Comparison of ENCODE assay signal across 17 cellular contexts in the genomic region with DNA sequence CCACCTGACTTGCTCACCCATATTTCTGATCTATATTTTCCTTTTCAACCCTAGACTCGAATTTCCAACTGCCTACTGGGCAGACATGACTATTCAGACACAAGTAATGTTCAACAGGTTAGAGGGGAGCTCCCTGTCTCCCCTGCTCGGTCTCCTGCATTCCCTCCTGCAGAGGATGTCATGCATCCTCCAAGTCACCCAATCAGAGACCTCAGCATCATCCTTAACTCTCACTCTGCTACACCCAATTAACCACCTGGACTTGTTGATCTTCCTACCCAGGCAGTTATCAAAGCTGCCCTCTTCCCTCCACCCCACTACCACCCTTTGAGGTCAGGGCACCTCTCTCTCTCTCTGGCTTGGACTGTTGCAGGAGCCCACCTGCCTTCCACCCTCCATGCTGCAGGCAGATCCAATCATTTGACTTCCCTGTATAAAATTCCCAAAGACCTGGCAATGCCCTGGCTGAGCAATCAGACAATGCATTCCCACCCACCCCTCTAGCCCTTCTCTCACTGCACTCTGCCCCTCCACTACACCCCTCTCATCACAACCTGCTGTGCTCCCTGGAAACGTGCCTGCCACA. TPM values are rescaled to one million over a fixed set of nuclear protein-coding genes. Genes with fewer than 3 reads are reported as not detected.
DNase-seq lines count a peak whose midpoint lies in the region; ATAC-seq and TF ChIP-seq lines count a peak whose summit lies in the region.
"Had no signal": no experiment of that assay in that cellular context is flagged by ENCODE, and none has a peak within 500 bp of the region (broad histone marks: within the 10 kb centered on the region; RNA-seq: fewer than 3 reads in every experiment).

No MANE protein-coding gene starts in this region.

- no peak overlapping the region for H3K4me3 Mint-ChIP-seq in chondrocyte (ENCODE audit: unreplicated experiment)
- H3K4me3 Mint-ChIP-seq in activated T-cell treated with anti-CD3 and anti-CD28 coated beads, Interleukin-2, amount 50 U/mL, for 24 hours, result no peak overlapping the region
- H3K4me3 Mint-ChIP-seq: CD8-positive, alpha-beta T cell; GM23338; H9 had no signal

- TF ChIP-seq CTCF in HEK293 (tag by site-specific recombination; IDR thresholded peaks at IDR 0.05) (no peak), chondrocyte (IDR thresholded peaks at IDR 0.05) (no peak)

- H3K18ac ChIP-seq in neuronal stem cell (ENCODE audit: low read length), result peak overlapping the region; percentile 41

- no CpG with 5 or more reads among the region's 3 CpGs for WGBS in neuronal stem cell (ENCODE audit: extremely low coverage in 2 of 2, insufficient read length in 2 of 2, insufficient replicate concordance in 1 of 2), 2 donors

- no peak overlapping the region for H4K91ac ChIP-seq in neuronal stem cell (ENCODE audit: low read depth, low read length, poor library complexity)

- H3K4me3 ChIP-seq in HEK293 (ENCODE audit: low read depth, low read length), result no peak overlapping the region
- no peak overlapping the region for H3K4me3 ChIP-seq in neuronal stem cell (ENCODE audit: low read length in 2 of 2)
- H3K4me3 ChIP-seq: GM23338 had no signal

- H3K9me3 ChIP-seq in HEK293 (ENCODE audit: control insufficient read depth, insufficient read depth, low read depth, low read length) (no peaks in the 10 kb centered on the region), neuronal stem cell (replicated peaks in 1 of 2; ENCODE audit: control insufficient read depth in 2 of 2, insufficient read depth in 1 of 2, low read depth in 1 of 2, low read length in 2 of 2) (no peaks in the 10 kb centered on the region)
- H3K9me3 ChIP-seq: BE2C had no signal

- peaks cover 2% of the 10 kb centered on the region for H3K36me3 Mint-ChIP-seq in chondrocyte (ENCODE audit: low read depth)
- H3K36me3 Mint-ChIP-seq in activated T-cell treated with anti-CD3 and anti-CD28 coated beads, Interleukin-2, amount 50 U/mL, for 24 hours (ENCODE audit: low read depth), result no peaks in the 10 kb centered on the region
- H3K36me3 Mint-ChIP-seq: CD14-positive monocyte; CD8-positive, alpha-beta T cell had no signal

- no peak overlapping the region for H4K8ac ChIP-seq in neuronal stem cell (ENCODE audit: low read depth, low read length)

- H3K27me3 ChIP-seq in neuronal stem cell (ENCODE audit: control insufficient read depth in 3 of 3, insufficient read depth in 3 of 3, low read depth in 1 of 3, low read length in 3 of 3), result peaks cover 0 to 62% (median 0%) of the 10 kb centered on the region in 3 experiments
- H3K27me3 ChIP-seq: BE2C had no signal

- no peak overlapping the region for H3K27ac ChIP-seq in HEK293 (ENCODE audit: extremely low read depth, low read depth, low read length)
- H3K27ac ChIP-seq in neuronal stem cell (replicated peaks; ENCODE audit: low read length), result no peak overlapping the region

- no peak overlapping the region for H2BK12ac ChIP-seq in neuronal stem cell (ENCODE audit: low read length)

- H2BK120ac ChIP-seq in neuronal stem cell (ENCODE audit: low read depth, low read length), result no peak overlapping the region

- no peaks in the 10 kb centered on the region for H3K4me1 ChIP-seq in HEK293 (ENCODE audit: control insufficient read depth, insufficient read depth, low read length)
- peaks cover 4 to 9% of the 10 kb centered on the region in 2 donors for H3K4me1 ChIP-seq in neuronal stem cell (ENCODE audit: control insufficient read depth in 2 of 2, insufficient read depth in 1 of 2, low read depth in 1 of 2, low read length in 2 of 2)

- DNase-seq in chondrocyte (ENCODE audit: low spot score), result peak; percentile 19
- no peak for DNase-seq in neuronal stem cell (ENCODE audit: low spot score)
- DNase-seq in ACHN, result no peak
- no peak for DNase-seq in activated T-cell treated with anti-CD3 and anti-CD28 coated beads, Interleukin-2, amount 50 U/mL, for 24 hours
- DNase-seq: BE2C; CD8-positive, alpha-beta T cell; COR-L47; DND-41; GDM1; H9 had no signal

- peaks cover 18% of the 10 kb centered on the region for H3K27me3 Mint-ChIP-seq in chondrocyte (ENCODE audit: low read depth)
- peaks cover 2% of the 10 kb centered on the region for H3K27me3 Mint-ChIP-seq in activated T-cell treated with anti-CD3 and anti-CD28 coated beads, Interleukin-2, amount 50 U/mL, for 24 hours

- H3K79me1 ChIP-seq in neuronal stem cell (ENCODE audit: low read depth, low read length), result no peaks in the 10 kb centered on the region

- CTCF ChIA-PET in HEK293 (lab: Yijun Ruan, JAX), result interaction anchor here (0.8 to 5.1 kb wide), 4 partner anchors 10 to 74 kb away, joined by 3 to 27 read pairs (median 7); no protein-coding TSS in a partner anchor

- H2AK5ac ChIP-seq in neuronal stem cell (ENCODE audit: low read depth, low read length), result peak overlapping the region; percentile 26

- POLR2A ChIA-PET in HEK293 (lab: Yijun Ruan, JAX), result interaction anchor here (1.3 kb wide), 1 partner anchor 24 kb away, joined by 3 read pairs; no protein-coding TSS in a partner anchor

- no peak overlapping the region for H3K4me2 ChIP-seq in neuronal stem cell (ENCODE audit: insufficient read depth, low read length, poor library complexity, severe bottlenecking)
- H3K4me2 ChIP-seq: GM23338 had no signal

- no peaks in the 10 kb centered on the region for H3K9me3 Mint-ChIP-seq in chondrocyte (ENCODE audit: low read depth)
- no peaks in the 10 kb centered on the region for H3K9me3 Mint-ChIP-seq in activated T-cell treated with anti-CD3 and anti-CD28 coated beads, Interleukin-2, amount 50 U/mL, for 24 hours
- H3K9me3 Mint-ChIP-seq: CD14-positive monocyte; CD8-positive, alpha-beta T cell; GM23338; H9 had no signal

- no peaks in the 10 kb centered on the region for H3K36me3 ChIP-seq in HEK293 (ENCODE audit: control insufficient read depth in 2 of 2, insufficient read depth in 1 of 2, low read length in 2 of 2)
- no peaks in the 10 kb centered on the region for H3K36me3 ChIP-seq in neuronal stem cell (replicated peaks in 1 of 2; ENCODE audit: control insufficient read depth in 2 of 2, insufficient read depth in 2 of 2, low read length in 2 of 2)

- H2BK15ac ChIP-seq in neuronal stem cell (ENCODE audit: low read length), result no peak overlapping the region

- no peak overlapping the region for H3K14ac ChIP-seq in neuronal stem cell (ENCODE audit: low read length)

- peak overlapping the region; percentile 1 for H3K23ac ChIP-seq in neuronal stem cell (ENCODE audit: low read depth, low read length, poor library complexity)

- no peak overlapping the region for H2BK5ac ChIP-seq in neuronal stem cell (ENCODE audit: low read length)

- ATAC-seq in GM21423 (IDR thresholded peaks at IDR 0.05; ENCODE audit: unreplicated experiment) (no peak), HG02588 (IDR thresholded peaks at IDR 0.05; ENCODE audit: unreplicated experiment) (no peak)
- ATAC-seq: CD8-positive, alpha-beta T cell; GM23338; HepG2 had no signal

- in situ Hi-C loops in ACHN (cut with HindIII; ENCODE audit: low pct_ligation_motif_present, low pct_unique_long_range_greater_than_20kb, low sequenced_read_pairs), result no loop called here

- peaks cover 7% of the 10 kb centered on the region for H3K4me1 Mint-ChIP-seq in chondrocyte (ENCODE audit: low read depth)
- peaks cover 2% of the 10 kb centered on the region for H3K4me1 Mint-ChIP-seq in activated T-cell treated with anti-CD3 and anti-CD28 coated beads, Interleukin-2, amount 50 U/mL, for 24 hours (ENCODE audit: low read depth)
- H3K4me1 Mint-ChIP-seq: CD14-positive monocyte had no signal

- no peak overlapping the region for H3K27ac Mint-ChIP-seq in chondrocyte (ENCODE audit: unreplicated experiment)
- no peak overlapping the region for H3K27ac Mint-ChIP-seq in activated T-cell treated with anti-CD3 and anti-CD28 coated beads, Interleukin-2, amount 50 U/mL, for 24 hours
- H3K27ac Mint-ChIP-seq: CD14-positive monocyte; CD8-positive, alpha-beta T cell; GM23338; H9 had no signal

- no peak overlapping the region for H3K9ac ChIP-seq in neuronal stem cell (ENCODE audit: low read depth, low read length, poor library complexity)

- H3K4ac ChIP-seq in neuronal stem cell (ENCODE audit: low read length), result no peak overlapping the region

- H2AFZ ChIP-seq in neuronal stem cell (ENCODE audit: low read length), result no peak overlapping the region
- H2AFZ ChIP-seq: GM23338 had no signal

TF ChIP-seq in HEK293, 187 proteins besides CTCF, POLR2A, EP300 and RAD21:
- TF ChIP-seq ZNF155 (tag by site-specific recombination; IDR thresholded peaks at IDR 0.05) (no peak), MEIS1 (CRISPR knock-in tag; IDR thresholded peaks at IDR 0.05; ENCODE audit: borderline replicate concordance) (no peak), ZBTB17 (tag by site-specific recombination; IDR thresholded peaks at IDR 0.05) (0 out of 2 replicates have a peak, but pooled peaks have one; percentile 4), ZIC2 (tag by site-specific recombination; IDR thresholded peaks at IDR 0.05) (peak; percentile 47; the same call in 1 of the 2 replicates), GLIS1 (tag by site-specific recombination; IDR thresholded peaks at IDR 0.05) (peak; percentile 63), SCRT2 (tag by site-specific recombination; IDR thresholded peaks at IDR 0.05) (peak; percentile 97), ZNF423 (tag by site-specific recombination; IDR thresholded peaks at IDR 0.05) (no peak), TRIM28 (IDR thresholded peaks at IDR 0.05; ENCODE audit: borderline replicate concordance, low read length) (no peak), SCRT1 (tag by site-specific recombination; IDR thresholded peaks at IDR 0.05; ENCODE audit: borderline replicate concordance) (peak; percentile 96)
- TF ChIP-seq, protein P1, sequence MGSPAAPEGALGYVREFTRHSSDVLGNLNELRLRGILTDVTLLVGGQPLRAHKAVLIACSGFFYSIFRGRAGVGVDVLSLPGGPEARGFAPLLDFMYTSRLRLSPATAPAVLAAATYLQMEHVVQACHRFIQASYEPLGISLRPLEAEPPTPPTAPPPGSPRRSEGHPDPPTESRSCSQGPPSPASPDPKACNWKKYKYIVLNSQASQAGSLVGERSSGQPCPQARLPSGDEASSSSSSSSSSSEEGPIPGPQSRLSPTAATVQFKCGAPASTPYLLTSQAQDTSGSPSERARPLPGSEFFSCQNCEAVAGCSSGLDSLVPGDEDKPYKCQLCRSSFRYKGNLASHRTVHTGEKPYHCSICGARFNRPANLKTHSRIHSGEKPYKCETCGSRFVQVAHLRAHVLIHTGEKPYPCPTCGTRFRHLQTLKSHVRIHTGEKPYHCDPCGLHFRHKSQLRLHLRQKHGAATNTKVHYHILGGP (tag by site-specific recombination; IDR thresholded peaks at IDR 0.05), result no peak

RNA-seq across cellular contexts. Expression of a gene that starts 10.9 kb away (rescaled TPM):
- 0.47 to 1.3 TPM (median 0.74 TPM) in 3 replicates for total RNA-seq in chondrocyte
- polyA plus RNA-seq in neuronal stem cell (2013, experiment 1 of 2), result 5.6 TPM
- polyA plus RNA-seq in neuronal stem cell (2013, experiment 2 of 2), result 4.9 TPM
- total RNA-seq: CD8-positive, alpha-beta T cell; HepG2 had no signal
- polyA plus RNA-seq: CD14-positive monocyte, HepG2 had no signal

RNA-seq across cellular contexts. Expression of a gene that starts 49.9 kb away (rescaled TPM):
- 3.1 to 3.3 TPM (median 3.3 TPM) in 3 replicates for total RNA-seq in chondrocyte
- polyA plus RNA-seq in neuronal stem cell (2013, experiment 1 of 2), result 5.6 TPM
- polyA plus RNA-seq in neuronal stem cell (2013, experiment 2 of 2), result 6.0 TPM

RNA-seq across cellular contexts. Expression of a gene that starts 57.7 kb away (rescaled TPM):
- total RNA-seq in chondrocyte, result not detected in 3 replicates
- not detected for polyA plus RNA-seq in neuronal stem cell (2013, experiment 1 of 2)
- polyA plus RNA-seq in neuronal stem cell (2013, experiment 2 of 2), result not detected
- total RNA-seq: CD8-positive, alpha-beta T cell; H9; HepG2 had no signal
- polyA plus RNA-seq: AG04450, CD14-positive monocyte, GM23338, HepG2 had no signal
